8 cellular contexts compared by ENCODE assay signal in genomic region chr2:112032615-112033457, GRCh38. TPM values are rescaled to one million over a fixed set of nuclear protein-coding genes. Genes with fewer than 3 reads are reported as not detected.
DNase-seq lines count a peak whose midpoint lies in the region; ATAC-seq and TF ChIP-seq lines count a peak whose summit lies in the region.

No MANE protein-coding gene starts in this region.

- H3K4me1 ChIP-seq in esophagus (ENCODE audit: control insufficient read depth in 2 of 2, insufficient read depth in 2 of 2, low read length in 1 of 2) = peaks cover 0 to 3% of the 10 kb centered on the region in 2 donors

- no peak for TF ChIP-seq CTCF in CD14-positive monocyte (IDR thresholded peaks at IDR 0.05)
- TF ChIP-seq CTCF in neural crest cell (conservative IDR thresholded peaks at IDR 0.05) = peak; percentile 34

- H3K4me1 Mint-ChIP-seq in CD14-positive monocyte = peaks cover 29% of the 10 kb centered on the region
- H3K4me1 Mint-ChIP-seq in neural crest cell = peaks cover 10% of the 10 kb centered on the region
- peaks cover 2% of the 10 kb centered on the region for H3K4me1 Mint-ChIP-seq in activated T-cell treated with anti-CD3 and anti-CD28 coated beads, Interleukin-2, amount 50 U/mL, for 24 hours (ENCODE audit: low read depth)

- 45 to 57% methylated on average over 4 of the region's 4 CpGs for WGBS in esophagus, 2 donors

- H3K36me3 ChIP-seq in esophagus (ENCODE audit: control insufficient read depth in 2 of 2, insufficient read depth in 2 of 2, low read length in 1 of 2) = no peaks in the 10 kb centered on the region

- peak overlapping the region; percentile 53 to 90 for H3K27ac ChIP-seq in esophagus (ENCODE audit: low read depth in 2 of 2, low read length in 1 of 2)

- peak; percentile 79 for DNase-seq in CD14-positive monocyte (ENCODE audit: low spot score)
- DNase-seq in NCI-H2171 treated with DMSO at 0.1 percent for 48 hours (lab: John Stamatoyannopoulos, UW) = peak; percentile 84
- DNase-seq in neural crest cell (ENCODE audit: low read depth, low spot score) = no peak
- no peak for DNase-seq in ecto neural progenitor cell (ENCODE audit: low spot score)
- no peak for DNase-seq in middle frontal gyrus (ENCODE audit: extremely low spot score, low spot score)
- DNase-seq in activated T-cell treated with anti-CD3 and anti-CD28 coated beads, Interleukin-2, amount 50 U/mL, for 24 hours = no peak

- H3K9me3 ChIP-seq in esophagus (ENCODE audit: control insufficient read depth in 2 of 2, insufficient read depth in 1 of 2, low read depth in 1 of 2, low read length in 1 of 2) = no peaks in the 10 kb centered on the region

- H3K27ac Mint-ChIP-seq in CD14-positive monocyte (peak overlapping the region; percentile 89 to 97 (median 93)), neural crest cell (ENCODE audit: unreplicated experiment) (no peak overlapping the region)
- H3K27ac Mint-ChIP-seq in activated T-cell treated with anti-CD3 and anti-CD28 coated beads, Interleukin-2, amount 50 U/mL, for 24 hours = no peak overlapping the region

- ATAC-seq in HG03025 (IDR thresholded peaks at IDR 0.05; ENCODE audit: low FRiP score, unreplicated experiment) = no peak

- H3K4me3 Mint-ChIP-seq in CD14-positive monocyte = peak overlapping the region in 1 of 2 donors; percentile 37
- no peak overlapping the region for H3K4me3 Mint-ChIP-seq in neural crest cell
- H3K4me3 Mint-ChIP-seq in activated T-cell treated with anti-CD3 and anti-CD28 coated beads, Interleukin-2, amount 50 U/mL, for 24 hours = no peak overlapping the region

- H3K27me3 ChIP-seq in esophagus (ENCODE audit: control insufficient read depth in 1 of 2, insufficient read depth in 2 of 2, low read length in 2 of 2) = no peaks in the 10 kb centered on the region

- H3K36me3 Mint-ChIP-seq in CD14-positive monocyte (peaks cover 2 to 5% of the 10 kb centered on the region in 2 donors), neural crest cell (ENCODE audit: low read depth) (no peaks in the 10 kb centered on the region)
- H3K36me3 Mint-ChIP-seq in activated T-cell treated with anti-CD3 and anti-CD28 coated beads, Interleukin-2, amount 50 U/mL, for 24 hours (ENCODE audit: low read depth) = no peaks in the 10 kb centered on the region

- H3K27me3 Mint-ChIP-seq in CD14-positive monocyte (ENCODE audit: low read depth in 3 of 3) (peaks cover 0 to 3% (median 0%) of the 10 kb centered on the region in 3 donors), neural crest cell (ENCODE audit: low read depth) (no peaks in the 10 kb centered on the region)
- peaks cover 2% of the 10 kb centered on the region for H3K27me3 Mint-ChIP-seq in activated T-cell treated with anti-CD3 and anti-CD28 coated beads, Interleukin-2, amount 50 U/mL, for 24 hours

- H3K4me3 ChIP-seq in esophagus (ENCODE audit: low read depth in 1 of 2, low read length in 2 of 2) = no peak overlapping the region

- H3K9me3 Mint-ChIP-seq in CD14-positive monocyte (peaks cover 0 to 8% (median 2%) of the 10 kb centered on the region in 7 donors), neural crest cell (peaks cover 3% of the 10 kb centered on the region)
- H3K9me3 Mint-ChIP-seq in activated T-cell treated with anti-CD3 and anti-CD28 coated beads, Interleukin-2, amount 50 U/mL, for 24 hours = peaks cover 2% of the 10 kb centered on the region

- intact Hi-C loops in CD14-positive monocyte (cut with micrococcal nuclease) = no loop called here

RNA-seq across cellular contexts. Expression of gene TMEM87B, which starts 22.2 kb away (rescaled TPM):
- polyA plus RNA-seq in CD14-positive monocyte (10 to 100 TPM in 1 of 2 donors, 1 to 10 TPM in 1; 9.1 to 11.4 TPM), esophagus (10 to 100 TPM in 1 of 2 donors, 1 to 10 TPM in 1; 9.1 to 10.1 TPM)
- total RNA-seq in neural crest cell = 6.2 and 7.8 TPM in 2 replicates

Comparison
In these comparisons a context has a peak if more than half of its experiments do, and no peak if none do; other contexts are left out.
1. DNase-seq: peak in CD14-positive monocyte (single experiment) and NCI-H2171 treated with DMSO at 0.1 percent for 48 hours (single experiment); none in neural crest cell (single experiment), ecto neural progenitor cell (single experiment), middle frontal gyrus (single experiment) and activated T-cell treated with anti-CD3 and anti-CD28 coated beads, Interleukin-2, amount 50 U/mL, for 24 hours (single experiment).
2. H3K27ac Mint-ChIP-seq: peak in CD14-positive monocyte (7 of 7); none in neural crest cell (single experiment) and activated T-cell treated with anti-CD3 and anti-CD28 coated beads, Interleukin-2, amount 50 U/mL, for 24 hours (single experiment).